Comparison of ENCODE assay signal across 6 cellular contexts in genomic region chr9:39744898-39745297, GRCh38.
DNase-seq lines count a peak whose midpoint lies in the region; ATAC-seq and TF ChIP-seq lines count a peak whose summit lies in the region.
"Not testable (repeated sequence)": the region's sequence is repeated elsewhere in the genome, so short reads cannot be mapped to it uniquely, and the experiment has no call there.

No MANE protein-coding gene starts in this region.

- not testable (repeated sequence) for H3K9me3 Mint-ChIP-seq in GM23338; WTC11; glutamatergic neuron (ENCODE audit: unreplicated experiment)

- not testable (repeated sequence) for H3K27ac ChIP-seq in GM23338 (ENCODE audit: low read depth); HCT116 (ENCODE audit: low read depth, low read length); foreskin keratinocyte; prostate gland

- not testable (repeated sequence) for H3K79me2 ChIP-seq in GM23338 (replicated peaks; ENCODE audit: insufficient read depth); HCT116 (ENCODE audit: insufficient read depth, low read length)

- H3K36me3 Mint-ChIP-seq in GM23338 (ENCODE audit: low read depth); WTC11; glutamatergic neuron (ENCODE audit: unreplicated experiment): not testable (repeated sequence)

- TF ChIP-seq CTCF in GM23338 (conservative IDR thresholded peaks at IDR 0.05; ENCODE audit: low read depth in 2 of 2); HCT116 (IDR thresholded peaks at IDR 0.05 in 2 of 3, conservative IDR thresholded peaks at IDR 0.05 in 1 of 3; ENCODE audit: borderline replicate concordance in 1 of 3, insufficient read depth in 1 of 3, low read depth in 2 of 3, low read length in 2 of 3); WTC11 (IDR thresholded peaks at IDR 0.05); foreskin keratinocyte (conservative IDR thresholded peaks at IDR 0.05); glutamatergic neuron (IDR thresholded peaks at IDR 0.05; ENCODE audit: partially characterized antibody, unreplicated experiment); prostate gland (IDR thresholded peaks at IDR 0.05): not testable (repeated sequence)

- not testable (repeated sequence) for H3K9ac ChIP-seq in HCT116 (ENCODE audit: low read length)

- RAD21 ChIA-PET in HCT116 (lab: Charles Lee; ENCODE audit: low non-redundant PET in 1 of 2, low total read pairs in 2 of 2, uncharacterized antibody in 2 of 2, unreplicated experiment in 2 of 2), result not testable (repeated sequence)

- not testable (repeated sequence) for H3K9me3 ChIP-seq in HCT116 (ENCODE audit: control insufficient read depth in 1 of 2, insufficient read depth in 1 of 2, low read depth in 1 of 2, low read length in 2 of 2); prostate gland

- H3K4me2 ChIP-seq in GM23338; HCT116 (ENCODE audit: low read length): not testable (repeated sequence)

- not testable (repeated sequence) for H4K20me1 ChIP-seq in GM23338 (replicated peaks; ENCODE audit: insufficient read depth); HCT116 (ENCODE audit: insufficient read depth)

- intact Hi-C loops in HCT116 (cut with micrococcal nuclease); prostate gland (cut with DNase I): not testable (repeated sequence)

- not testable (repeated sequence) for TF ChIP-seq RAD21 in HCT116 (IDR thresholded peaks at IDR 0.05; ENCODE audit: low read depth)

- not testable (repeated sequence) for H3K27me3 ChIP-seq in GM23338 (ENCODE audit: insufficient read depth); HCT116 (ENCODE audit: insufficient read depth, low read length); foreskin keratinocyte; prostate gland (replicated peaks; ENCODE audit: insufficient read depth)

- POLR2A ChIA-PET in HCT116 (lab: Charles Lee); WTC11 (lab: Charles Lee): not testable (repeated sequence)

- not testable (repeated sequence) for TF ChIP-seq POLR2A in HCT116 (IDR thresholded peaks at IDR 0.05; ENCODE audit: borderline replicate concordance, extremely low read depth, insufficient read depth, insufficient read length); prostate gland (IDR thresholded peaks at IDR 0.05)

- BruUV-seq in HCT116 (replicated peaks; lab: Mats Ljungman, UMichigan), result not testable (repeated sequence)

- not testable (repeated sequence) for H3K4me3 Mint-ChIP-seq in GM23338; WTC11; glutamatergic neuron (ENCODE audit: unreplicated experiment)

- not testable (repeated sequence) for H3K36me3 ChIP-seq in GM23338 (ENCODE audit: insufficient read depth); HCT116 (ENCODE audit: control insufficient read depth in 1 of 2, insufficient read depth in 2 of 2, low read length in 2 of 2); prostate gland

- H3K27me3 Mint-ChIP-seq in GM23338 (ENCODE audit: insufficient read depth, low read depth, poor library complexity); WTC11 (ENCODE audit: low read depth); glutamatergic neuron (ENCODE audit: unreplicated experiment): not testable (repeated sequence)

- H3K4me1 ChIP-seq in GM23338 (ENCODE audit: insufficient read depth); HCT116 (ENCODE audit: control insufficient read depth in 1 of 2, insufficient read depth in 2 of 2, low read length in 2 of 2); foreskin keratinocyte; prostate gland (replicated peaks): not testable (repeated sequence)

- H3K4me3 ChIP-seq in GM23338; HCT116 (replicated peaks in 1 of 2; ENCODE audit: low read depth in 1 of 2, low read length in 2 of 2); prostate gland: not testable (repeated sequence)

- H2AFZ ChIP-seq in GM23338; HCT116 (ENCODE audit: low read depth, low read length, poor library complexity, severe bottlenecking): not testable (repeated sequence)

- ATAC-seq in GM23338, result peak; percentile 94
- peak; percentile 81 for ATAC-seq in HCT116
- ATAC-seq in WTC11, result peak; percentile 89
- peak; percentile 40 for ATAC-seq in foreskin keratinocyte

- no CpG with 5 or more reads among the region's 17 CpGs for WGBS in prostate gland

- not testable (repeated sequence) for DNase-seq in GM23338 (ENCODE audit: low spot score); HCT116 (ENCODE audit: low read depth, low spot score); WTC11 (ENCODE audit: low spot score); foreskin keratinocyte
- DNase-seq in glutamatergic neuron (peak; percentile 5), prostate gland (ENCODE audit: low spot score) (peak; percentile 3)

- CTCF ChIA-PET in HCT116 (lab: Charles Lee); WTC11 (lab: Charles Lee): not testable (repeated sequence)

- not testable (repeated sequence) for H3K27ac Mint-ChIP-seq in GM23338; WTC11; glutamatergic neuron (ENCODE audit: unreplicated experiment)

- not testable (repeated sequence) for H3F3A ChIP-seq in GM23338 (replicated peaks; ENCODE audit: low read depth)

- H3K9me2 ChIP-seq in GM23338 (ENCODE audit: insufficient read depth); HCT116 (ENCODE audit: insufficient read depth): not testable (repeated sequence)

- not testable (repeated sequence) for H3K4me1 Mint-ChIP-seq in GM23338; WTC11; glutamatergic neuron (ENCODE audit: low read depth, unreplicated experiment)

Comparison
In these comparisons a context has a peak if more than half of its experiments do, and no peak if none do; other contexts are left out.
1. ATAC-seq: peak in every context shown above with its lines; median percentile 94 in GM23338; 89 in WTC11; 81 in HCT116; 40 in foreskin keratinocyte.